Comparison of ENCODE assay signal across 10 cellular contexts in the genomic region with DNA sequence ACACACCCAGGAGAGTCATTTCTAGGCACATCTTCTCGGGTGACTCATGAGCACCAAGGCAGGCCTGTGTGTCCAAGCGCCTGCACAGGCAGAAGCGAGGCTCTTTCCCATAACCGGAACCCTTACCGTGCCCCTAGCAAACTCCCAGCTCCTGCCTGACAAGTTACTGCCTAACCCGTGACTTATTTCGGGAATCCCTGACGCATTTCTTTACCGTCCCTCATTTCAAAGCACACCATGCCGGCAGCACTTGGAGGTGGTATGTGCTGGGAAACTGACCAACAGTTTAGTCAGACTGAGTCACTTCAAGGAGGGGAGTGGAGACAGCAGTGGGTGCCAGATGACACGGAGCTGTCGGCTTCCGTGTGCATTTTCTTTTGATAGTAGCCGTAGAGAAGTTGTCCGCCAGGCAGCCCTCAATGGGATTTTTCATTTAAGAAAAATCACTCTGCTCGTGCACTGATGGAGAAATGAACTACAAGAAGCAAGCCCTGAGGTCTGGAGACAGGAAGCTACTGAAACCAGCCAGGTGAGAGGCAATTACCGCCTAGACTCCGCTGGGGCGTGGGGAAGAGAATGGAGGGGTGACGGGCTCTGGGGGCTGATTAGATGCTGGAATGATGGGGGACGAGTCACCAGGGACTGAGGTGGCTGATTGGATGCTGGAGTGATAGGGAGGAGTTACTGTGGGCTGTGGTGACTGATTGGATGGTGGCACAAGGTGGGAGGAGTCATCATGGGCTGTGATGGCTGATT. TPM values are rescaled to one million over a fixed set of nuclear protein-coding genes. Genes with fewer than 3 reads are reported as not detected.
DNase-seq lines count a peak whose midpoint lies in the region; ATAC-seq, FAIRE-seq and TF ChIP-seq lines count a peak whose summit lies in the region.
"Had no signal": no experiment of that assay in that cellular context is flagged by ENCODE, and none has a peak within 500 bp of the region (broad histone marks: within the 10 kb centered on the region; RNA-seq: fewer than 3 reads in every experiment).

No MANE protein-coding gene starts in this region.

- peak overlapping the region; percentile 47 for H3K4me3 ChIP-seq in HUES64 (ENCODE audit: low read length)
- H3K4me3 ChIP-seq in bronchial epithelial cell (ENCODE audit: low read depth, low read length): peak overlapping the region; percentile 37
- H3K4me3 ChIP-seq in left lung: no peak overlapping the region
- no peak overlapping the region for H3K4me3 ChIP-seq in SJCRH30

- no peak for TF ChIP-seq POLR2A in GM12892 (IDR thresholded peaks at IDR 0.05; ENCODE audit: low read depth, low read length)

- H3K27me3 ChIP-seq in HUES64 (ENCODE audit: insufficient read depth, low read length) (no peaks in the 10 kb centered on the region), bronchial epithelial cell (ENCODE audit: control insufficient read depth, insufficient read depth, low read length) (no peaks in the 10 kb centered on the region), left lung (no peaks in the 10 kb centered on the region), SJCRH30 (no peaks in the 10 kb centered on the region)

- TF ChIP-seq CTCF in bronchial epithelial cell (IDR thresholded peaks at IDR 0.05; ENCODE audit: insufficient read depth, low read length, severe bottlenecking): no peak
- TF ChIP-seq CTCF in left lung (IDR thresholded peaks at IDR 0.05): no peak

- H3K36me3 ChIP-seq in HUES64 (ENCODE audit: insufficient read depth, low read length) (no peaks in the 10 kb centered on the region), bronchial epithelial cell (ENCODE audit: control insufficient read depth, insufficient read depth, low read length) (no peaks in the 10 kb centered on the region), left lung (no peaks in the 10 kb centered on the region), SJCRH30 (no peaks in the 10 kb centered on the region)

- WGBS in HUES64: 55% methylated on average over 21 of the region's 21 CpGs

- H3K4me1 ChIP-seq in HUES64 (ENCODE audit: insufficient read depth, low read length) (no peaks in the 10 kb centered on the region), left lung (peaks cover 6 to 13% of the 10 kb centered on the region in 2 donors), SJCRH30 (peaks cover 7% of the 10 kb centered on the region)

- H3K9me3 ChIP-seq in HUES64 (ENCODE audit: insufficient read depth, low read depth, low read length) (no peaks in the 10 kb centered on the region), left lung (no peaks in the 10 kb centered on the region), SJCRH30 (replicated peaks) (no peaks in the 10 kb centered on the region)

- H3K9ac ChIP-seq in HUES64 (ENCODE audit: low read depth, low read length): no peak overlapping the region

- H3K27ac ChIP-seq in HUES64 (ENCODE audit: low read depth, low read length): no peak overlapping the region
- H3K27ac ChIP-seq in left lung: peak overlapping the region in 1 of 2 donors; percentile 27
- no peak overlapping the region for H3K27ac ChIP-seq in SJCRH30

- FAIRE-seq in bronchial epithelial cell (lab: Jason Lieb, UNC) (peak; percentile 99), GM12892 (lab: Jason Lieb, UNC) (no peak)

- DNase-seq in 8988T (peak; percentile 90), bronchial epithelial cell (ENCODE audit: low read depth) (peak; percentile 100), left lung (peak in 1 of 2 donors; percentile 58), mesenteric fat pad (ENCODE audit: low spot score) (no peak), GM12892 (ENCODE audit: insufficient read length) (no peak), NCI-H524 treated with DMSO at 0.1 percent for 48 hours (lab: John Stamatoyannopoulos, UW) (no peak), SJCRH30 (no peak)
- DNase-seq: CD4-positive, CD25-positive, alpha-beta regulatory T cell had no signal

- peak; percentile 59 for ATAC-seq in left lung
- ATAC-seq: activated T-helper 17 cell treated with anti-CD3 and anti-CD28 coated beads, Interleukin-2, amount 50 U/mL, for 72 hours had no signal

- intact Hi-C loops in left lung (cut with DNase I): no loop called here

RNA-seq across cellular contexts. Expression of gene HRH1, which starts 17.2 kb away (rescaled TPM):
- not detected for polyA plus RNA-seq in HUES64 (2013, experiment 1 of 2)
- polyA plus RNA-seq in HUES64 (2013, experiment 2 of 2): 0.25 TPM
- total RNA-seq in bronchial epithelial cell (2.6 and 3.7 TPM in 2 replicates), left lung (1 to 10 TPM; 5.9 to 6.6 TPM), mesenteric fat pad (3.8 TPM)
- not detected for polyA plus RNA-seq in GM12892 (2012; ENCODE audit: missing spikeins)
- total RNA-seq in SJCRH30 (2014; rRNA removed; shearing (Covaris generic)): 0.04 TPM in 1 of 2 replicates, not detected in the other

Comparison
In these comparisons a context has a peak if more than half of its experiments do, and no peak if none do; other contexts are left out.
1. DNase-seq: peak in 8988T (single experiment) and bronchial epithelial cell (single experiment); none in mesenteric fat pad (single experiment), GM12892 (single experiment), NCI-H524 treated with DMSO at 0.1 percent for 48 hours (single experiment) and SJCRH30 (0 of 2).
2. H3K4me3 ChIP-seq: peak in HUES64 (single experiment) and bronchial epithelial cell (single experiment); none in left lung (0 of 2) and SJCRH30 (single experiment).